Comparison of ENCODE assay signal across 9 cellular contexts in the genomic region with DNA sequence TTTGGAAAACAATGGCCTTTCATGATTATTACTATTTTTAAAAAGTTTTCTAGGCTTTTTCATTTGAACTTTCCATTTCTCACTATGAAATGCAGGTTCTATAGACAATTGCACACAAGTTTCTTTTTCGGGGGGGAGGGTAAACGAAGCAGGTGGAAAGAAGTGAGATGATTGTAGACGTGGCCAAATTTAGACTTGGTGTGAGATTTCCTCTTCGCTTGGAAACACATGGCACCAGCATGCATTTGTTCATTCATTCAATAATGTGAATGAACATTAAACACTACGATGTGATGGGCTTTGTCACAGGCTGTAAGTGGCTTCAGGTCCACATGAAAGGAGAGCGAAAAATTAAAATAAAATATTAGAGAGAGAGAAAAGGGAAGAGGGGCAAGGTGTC. TPM values are rescaled to one million over a fixed set of nuclear protein-coding genes. Genes with fewer than 3 reads are reported as not detected.
DNase-seq lines count a peak whose midpoint lies in the region; ATAC-seq and TF ChIP-seq lines count a peak whose summit lies in the region.
"Had no signal": no experiment of that assay in that cellular context is flagged by ENCODE, and none has a peak within 500 bp of the region (broad histone marks: within the 10 kb centered on the region; RNA-seq: fewer than 3 reads in every experiment).

No MANE protein-coding gene starts in this region.

- no peaks in the 10 kb centered on the region for H3K27me3 ChIP-seq in MM.1S (replicated peaks; ENCODE audit: insufficient read depth, low read length)
- no peaks in the 10 kb centered on the region for H3K27me3 ChIP-seq in esophagus muscularis mucosa
- H3K27me3 ChIP-seq in skeletal muscle tissue (ENCODE audit: control insufficient read depth in 3 of 3, insufficient read depth in 3 of 3, low read length in 3 of 3): no peaks in the 10 kb centered on the region

- TF ChIP-seq CTCF in Calu3 (IDR thresholded peaks at IDR 0.05; ENCODE audit: unreplicated experiment) (no peak), MM.1S (IDR thresholded peaks at IDR 0.05; ENCODE audit: low read length) (no peak), esophagus muscularis mucosa (IDR thresholded peaks at IDR 0.05) (no peak), lower leg skin (IDR thresholded peaks at IDR 0.05) (no peak)

- H3K27ac ChIP-seq in MM.1S (ENCODE audit: low read length) (peak overlapping the region; percentile 95; the same call in 1 of the 2 replicates), esophagus muscularis mucosa (replicated peaks in 1 of 4) (peak overlapping the region; percentile 95 to 98 (median 97)), skeletal muscle tissue (ENCODE audit: low read depth, low read length) (peak overlapping the region; percentile 87)

- peaks cover 24% of the 10 kb centered on the region for H3F3A ChIP-seq in MM.1S (ENCODE audit: insufficient read depth, low read length)

- H3K4me2 ChIP-seq in MM.1S (ENCODE audit: low read depth, low read length): peak overlapping the region; percentile 90

- H2AFZ ChIP-seq in MM.1S (ENCODE audit: low read length): peak overlapping the region; percentile 93

- CTCF ChIA-PET in Calu3 (lab: Charles Lee): no interaction called here

- H3K4me1 ChIP-seq in MM.1S (ENCODE audit: low read length) (peaks cover 11% of the 10 kb centered on the region; the same call in 1 of the 2 replicates), esophagus muscularis mucosa (peaks cover 20 to 37% (median 29%) of the 10 kb centered on the region in 4 donors), skeletal muscle tissue (ENCODE audit: control insufficient read depth in 3 of 3, insufficient read depth in 3 of 3, low read length in 3 of 3) (peaks cover 6 to 12% (median 11%) of the 10 kb centered on the region in 3 donors)

- no peaks in the 10 kb centered on the region for H3K9me3 Mint-ChIP-seq in Calu3 (ENCODE audit: low read depth, unreplicated experiment)

- H3K9me3 ChIP-seq in MM.1S (replicated peaks; ENCODE audit: insufficient read depth, low read length): no peaks in the 10 kb centered on the region
- H3K9me3 ChIP-seq in esophagus muscularis mucosa: no peaks in the 10 kb centered on the region
- no peaks in the 10 kb centered on the region for H3K9me3 ChIP-seq in skeletal muscle tissue (ENCODE audit: control insufficient read depth in 3 of 3, low read length in 3 of 3)

- intact Hi-C loops in Calu3 (cut with micrococcal nuclease; ENCODE audit: unreplicated experiment) (no loop called here), esophagus muscularis mucosa (cut with DNase I) (loop anchor here (5.0 kb wide), 2 partner anchors 33 to 123 kb away; no protein-coding TSS in a partner anchor), lower leg skin (cut with DNase I; ENCODE audit: low total_unique reads) (no loop called here)

- H3K4me1 Mint-ChIP-seq in Calu3 (ENCODE audit: low read depth, unreplicated experiment): peaks cover 8% of the 10 kb centered on the region

- no TSS peak for BruUV-seq in Calu3 (replicated peaks; lab: Mats Ljungman, UMichigan)

- no peak overlapping the region for H3K27ac Mint-ChIP-seq in Calu3 (ENCODE audit: unreplicated experiment)

- H4K20me1 ChIP-seq in MM.1S (ENCODE audit: insufficient read depth, low read length): no peaks in the 10 kb centered on the region

- H3K4me3 ChIP-seq in MM.1S (ENCODE audit: low read length) (peak overlapping the region; percentile 85), esophagus muscularis mucosa (peak overlapping the region; percentile 76 to 82 (median 80)), skeletal muscle tissue (ENCODE audit: low read length in 3 of 3) (peak overlapping the region; percentile 78 to 86 (median 85)), lower leg skin (ENCODE audit: low read depth, poor library complexity, severe bottlenecking) (no peak overlapping the region)

- no peak for TF ChIP-seq EP300 in esophagus muscularis mucosa (IDR thresholded peaks at IDR 0.05)

- DNase-seq in Calu3: no peak
- DNase-seq in MM.1S: peak; percentile 62
- DNase-seq in esophagus muscularis mucosa (ENCODE audit: extremely low spot score): no peak
- no peak for DNase-seq in cortex of kidney (lab: John Stamatoyannopoulos, UW)
- DNase-seq in lower leg skin (ENCODE audit: low spot score in 2 of 2): no peak
- no peak for DNase-seq in AG20443 (ENCODE audit: low spot score)

- no peaks in the 10 kb centered on the region for H3K9me2 ChIP-seq in MM.1S (replicated peaks; ENCODE audit: insufficient read depth, low read length)

- H3K79me2 ChIP-seq in MM.1S (ENCODE audit: low read length): no peaks in the 10 kb centered on the region

- TF ChIP-seq POLR2A in esophagus muscularis mucosa (IDR thresholded peaks at IDR 0.05; ENCODE audit: low read depth) (no peak), lower leg skin (IDR thresholded peaks at IDR 0.05) (no peak)

- peaks cover 11% of the 10 kb centered on the region for H3K27me3 Mint-ChIP-seq in Calu3 (ENCODE audit: unreplicated experiment)

- WGBS in esophagus muscularis mucosa: 34% methylated on average over 6 of the region's 6 CpGs
- 57 to 61% methylated on average over 6 of the region's 6 CpGs for WGBS in lower leg skin, 2 donors

- H3K36me3 ChIP-seq in MM.1S (replicated peaks; ENCODE audit: insufficient read depth, low read length) (no peaks in the 10 kb centered on the region), esophagus muscularis mucosa (no peaks in the 10 kb centered on the region), skeletal muscle tissue (ENCODE audit: control insufficient read depth in 3 of 3, insufficient read depth in 3 of 3, low read length in 3 of 3) (no peaks in the 10 kb centered on the region)

- ATAC-seq in GM21381 (IDR thresholded peaks at IDR 0.05; ENCODE audit: unreplicated experiment): peak; percentile 18

- H3K9ac ChIP-seq in MM.1S (ENCODE audit: low read length) (peak overlapping the region; percentile 93), skeletal muscle tissue (ENCODE audit: low read depth in 1 of 3, low read length in 3 of 3) (peak overlapping the region in 2 of 3 donors; percentile 88 to 91)

- H3K36me3 Mint-ChIP-seq in Calu3 (ENCODE audit: insufficient read depth, unreplicated experiment): peaks cover 12% of the 10 kb centered on the region

- peak overlapping the region; percentile 79 for H3K4me3 Mint-ChIP-seq in Calu3 (ENCODE audit: low read depth, unreplicated experiment)

RNA-seq across cellular contexts. Expression of gene GAP43, which starts 35.9 kb away (rescaled TPM):
- total RNA-seq in Calu3 (2022): not detected in 2 replicates
- 1 to 10 TPM in 3 of 4 donors, under 1 TPM in 1; 0.42 to 7.0 (median 3.1) TPM for total RNA-seq in esophagus muscularis mucosa
- total RNA-seq in skeletal muscle tissue: 1.0 TPM
- total RNA-seq in lower leg skin: under 1 TPM in 1 of 4 donors, not detected in 3; 0.13 TPM
- total RNA-seq: mononuclear cell had no signal
